ENCODE assay signal across 31 cellular contexts in the genomic region with DNA sequence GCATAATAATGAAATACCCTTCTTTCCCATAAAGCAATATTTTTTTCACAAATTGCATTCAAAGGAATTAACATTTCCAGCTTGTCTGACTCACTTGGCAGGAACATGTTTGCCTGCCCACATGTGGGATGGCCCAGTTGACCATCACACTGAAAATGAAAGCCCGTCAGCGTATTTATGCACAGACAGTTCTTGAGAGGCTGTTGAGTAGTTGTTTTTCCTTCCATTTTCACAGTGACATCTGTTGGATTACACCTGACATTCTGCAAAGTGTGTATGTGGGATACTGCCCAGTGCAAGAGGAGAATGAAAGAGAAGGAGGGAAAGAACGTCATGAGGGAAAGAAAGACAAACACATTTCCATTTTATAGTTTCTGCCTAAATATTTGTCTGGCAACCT. TPM values are rescaled to one million over a fixed set of nuclear protein-coding genes. Genes with fewer than 3 reads are reported as not detected.
DNase-seq lines count a peak whose midpoint lies in the region; ATAC-seq, FAIRE-seq and TF ChIP-seq lines count a peak whose summit lies in the region.
"Had no signal": no experiment of that assay in that cellular context is flagged by ENCODE, and none has a peak within 500 bp of the region (broad histone marks: within the 10 kb centered on the region; RNA-seq: fewer than 3 reads in every experiment).

No MANE protein-coding gene starts in this region.

- no peak for TF ChIP-seq POLR2A in HepG2 (IDR thresholded peaks at IDR 0.05; ENCODE audit: insufficient read depth in 1 of 2, low read depth in 2 of 2, low read length in 2 of 2)

- H3K27ac ChIP-seq in VCaP = peak overlapping the region; percentile 19
- no peak overlapping the region for H3K27ac ChIP-seq in HepG2 (ENCODE audit: extremely low read length, insufficient read depth, low read length)
- H3K27ac ChIP-seq: 22Rv1, A549, BLaER1 had no signal

- ATAC-seq in HepG2 = no peak
- ATAC-seq: A549, GM12878 had no signal

- POLR2A ChIA-PET in HepG2 (lab: Yijun Ruan, JAX) = no interaction called here

- no peaks in the 10 kb centered on the region for H3K9me3 ChIP-seq in HepG2 (ENCODE audit: low read length)
- H3K9me3 ChIP-seq: A549, BE2C, BLaER1 had no signal

- 0% methylated on average over 3 of the region's 3 CpGs for WGBS in HepG2 (ENCODE audit: low lambda C conversion rate)

- no peaks in the 10 kb centered on the region for H3K79me2 ChIP-seq in HepG2 (ENCODE audit: insufficient read depth, low read length)

- no peak for TF ChIP-seq RAD21 in HepG2 (CRISPR knock-in tag; IDR thresholded peaks at IDR 0.05)

- TF ChIP-seq CTCF in VCaP (conservative IDR thresholded peaks at IDR 0.05) (no peak), HepG2 (CRISPR knock-in tag; IDR thresholded peaks at IDR 0.05) (no peak)

- no peak overlapping the region for H3K4me2 ChIP-seq in HepG2 (ENCODE audit: low read depth, low read length)
- H3K4me2 ChIP-seq: A549, BLaER1 had no signal

- no peaks in the 10 kb centered on the region for H4K20me1 ChIP-seq in HepG2 (ENCODE audit: insufficient read depth, low read length)
- H4K20me1 ChIP-seq: BLaER1 had no signal

- DNase-seq in NCI-H510A treated with DMSO at 0.1 percent for 48 hours (lab: John Stamatoyannopoulos, UW) (peak; percentile 49), NCI-H510A (lab: John Stamatoyannopoulos, UW) (no peak), occipital lobe (lab: John Stamatoyannopoulos, UW) (peak; percentile 37), superior temporal gyrus (ENCODE audit: extremely low spot score) (peak; percentile 62), HepG2 (ENCODE audit: low spot score) (no peak), Kasumi-1 (lab: John Stamatoyannopoulos, UW) (no peak), medulla oblongata (ENCODE audit: extremely low spot score) (no peak)
- DNase-seq: BE2C; C1 segment of cervical spinal cord; CD4-positive, alpha-beta memory T cell; CD4-positive, CD25-positive, alpha-beta regulatory T cell; CD8-positive, alpha-beta memory T cell; COR-L47; DMS 273 treated with DMSO at 0.1 percent for 48 hours; DMS153; DMS53; DMS79; DND-41; EL; GDM1 had no signal

- H2AFZ ChIP-seq in HepG2 (ENCODE audit: low read length) = no peak overlapping the region

- no peak overlapping the region for H3K9ac ChIP-seq in HepG2 (ENCODE audit: insufficient read depth, low read depth, low read length)
- H3K9ac ChIP-seq: BLaER1 had no signal

- in situ Hi-C loops in HepG2 (cut with HindIII; ENCODE audit: extremely low pct_ligation_motif_present, low pct_unique_long_range_greater_than_20kb) = no loop called here

- no peaks in the 10 kb centered on the region for H3K27me3 ChIP-seq in HepG2 (ENCODE audit: control insufficient read depth in 1 of 2, insufficient read depth in 2 of 2, low read length in 2 of 2)
- H3K27me3 ChIP-seq: BE2C, BLaER1 had no signal

- BruUV-seq in HepG2 (replicated peaks; lab: Mats Ljungman, UMichigan) = no TSS peak

- intact Hi-C loops in HepG2 (cut with micrococcal nuclease; ENCODE audit: unreplicated experiment) = no loop called here

- no peak for FAIRE-seq in HepG2 (lab: Jason Lieb, UNC)
- FAIRE-seq: A549, GM12878, GM12892, GM18507 had no signal

- no peak overlapping the region for H3K4me3 ChIP-seq in HepG2 (replicated peaks in 1 of 3; ENCODE audit: insufficient read depth in 1 of 3, low read depth in 2 of 3, low read length in 3 of 3)
- H3K4me3 ChIP-seq: A549, BLaER1, GM12878 had no signal

- no peaks in the 10 kb centered on the region for H3K4me1 ChIP-seq in HepG2 (ENCODE audit: insufficient read depth, low read length)
- H3K4me1 ChIP-seq: A549, BE2C, BLaER1 had no signal

- H3K36me3 ChIP-seq in HepG2 (replicated peaks in 1 of 2; ENCODE audit: control insufficient read depth in 1 of 2, insufficient read depth in 2 of 2, low read length in 2 of 2) = no peaks in the 10 kb centered on the region
- H3K36me3 ChIP-seq: BE2C, BLaER1 had no signal

- TF ChIP-seq EP300 in HepG2 (IDR thresholded peaks at IDR 0.05; ENCODE audit: low read depth in 2 of 2, low read length in 2 of 2) (no peak), HepG2 (CRISPR knock-in tag; IDR thresholded peaks at IDR 0.05; ENCODE audit: borderline replicate concordance) (no peak)

- CTCF ChIA-PET in HepG2 (lab: Yijun Ruan, JAX; ENCODE audit: low intra/inter-chr PET ratio, low total read pairs) = no interaction called here

TF ChIP-seq in HepG2, 621 proteins besides CTCF, POLR2A, EP300 and RAD21:
- TF ChIP-seq ZNF569 (CRISPR knock-in tag; IDR thresholded peaks at IDR 0.05; ENCODE audit: borderline replicate concordance) = no peak
- TF ChIP-seq CBX5 (CRISPR knock-in tag; IDR thresholded peaks at IDR 0.05; ENCODE audit: borderline replicate concordance) = no peak
- no peak for TF ChIP-seq ZMYM2 (CRISPR knock-in tag; IDR thresholded peaks at IDR 0.05)

RNA-seq across cellular contexts. Expression of gene HS3ST4, which starts 29.7 kb away (rescaled TPM):
- total RNA-seq in occipital lobe = 12.5 TPM
- total RNA-seq in HepG2 (2016; rRNA removed; fragmentation: Illumina TruSeq; extraction: Trizol) = not detected in 2 replicates
- not detected in 2 replicates for total RNA-seq in HepG2 (2016; cell fraction: cytosol; rRNA removed; fragmentation: Illumina TruSeq; extraction: Trizol; ENCODE audit: low read depth)
- total RNA-seq in HepG2 (2016; cell fraction: insoluble cytoplasmic fraction; rRNA removed; fragmentation: Illumina TruSeq; extraction: Trizol) = not detected in 2 replicates
- total RNA-seq in HepG2 (2016; cell fraction: membrane; rRNA removed; fragmentation: Illumina TruSeq; extraction: Trizol) = not detected in 2 replicates
- total RNA-seq in HepG2 (2016; cell fraction: nucleus; rRNA removed; fragmentation: Illumina TruSeq; extraction: Trizol) = not detected in 2 replicates
- not detected in 2 replicates for polyA plus RNA-seq in HepG2 (2011; rRNA removed)
- not detected in 2 replicates for polyA plus RNA-seq in HepG2 (2011; cell fraction: cytosol; rRNA removed)
- not detected in 2 replicates for polyA plus RNA-seq in HepG2 (2011; cell fraction: nucleus; rRNA removed)
- polyA plus RNA-seq in HepG2 (2012) = not detected in 2 replicates
- polyA plus RNA-seq in HepG2 (2016; cell fraction: cytosol; fragmentation: Illumina TruSeq; extraction: Trizol; ENCODE audit: low read depth) = not detected in 2 replicates
- not detected in 2 replicates for polyA plus RNA-seq in HepG2 (2016; cell fraction: insoluble cytoplasmic fraction; fragmentation: Illumina TruSeq; extraction: Trizol; ENCODE audit: low read depth)
- not detected in 2 replicates for polyA plus RNA-seq in HepG2 (2016; cell fraction: membrane; fragmentation: Illumina TruSeq; extraction: Trizol; ENCODE audit: low read depth)
- polyA plus RNA-seq in HepG2 (2016; cell fraction: nucleus; fragmentation: Illumina TruSeq; extraction: Trizol; ENCODE audit: insufficient read depth, low read depth) = not detected in 2 replicates
- not detected in 2 replicates for polyA minus RNA-seq in HepG2 (2011; rRNA and poly(A)+ RNA removed; ENCODE audit: low replicate concordance)
- not detected in 2 replicates for polyA minus RNA-seq in HepG2 (2011; cell fraction: cytosol; rRNA and poly(A)+ RNA removed)
- not detected in 2 replicates for polyA minus RNA-seq in HepG2 (2011; cell fraction: nucleus; rRNA and poly(A)+ RNA removed)
- total RNA-seq: A172; CD4-positive, alpha-beta memory T cell; CD4-positive, CD25-positive, alpha-beta regulatory T cell; CD8-positive, alpha-beta memory T cell; Daoy; G401; GM12878 had no signal
- polyA plus RNA-seq: A549; CD14-positive monocyte; CD4-positive, alpha-beta memory T cell; CD4-positive, CD25-positive, alpha-beta regulatory T cell; CD8-positive, alpha-beta memory T cell had no signal

Comparison
In these comparisons a context has a peak if more than half of its experiments do, and no peak if none do; other contexts are left out.
1. DNase-seq: peak in NCI-H510A treated with DMSO at 0.1 percent for 48 hours (single experiment), occipital lobe (single experiment) and superior temporal gyrus (single experiment); none in NCI-H510A (single experiment), HepG2 (single experiment), Kasumi-1 (0 of 2) and medulla oblongata (single experiment).
2. RNA of gene HS3ST4, which starts 29.7 kb away (total RNA-seq): 12.5 TPM in occipital lobe (single experiment); not detected in HepG2; every median in the first group is over 10 times any median in the second.